Comparison of ENCODE assay signal across 21 cellular contexts in genomic region chr1:173562813-173563212, GRCh38. TPM values are rescaled to one million over a fixed set of nuclear protein-coding genes. Genes with fewer than 3 reads are reported as not detected.
DNase-seq lines count a peak whose midpoint lies in the region; ATAC-seq and TF ChIP-seq lines count a peak whose summit lies in the region.
"Had no signal": no experiment of that assay in that cellular context is flagged by ENCODE, and none has a peak within 500 bp of the region (broad histone marks: within the 10 kb centered on the region; RNA-seq: fewer than 3 reads in every experiment).

No MANE protein-coding gene starts in this region.

- H3K79me1 ChIP-seq in mesendoderm (ENCODE audit: low read length) = no peaks in the 10 kb centered on the region

- H3K4me1 ChIP-seq in mesendoderm (ENCODE audit: control insufficient read depth, low read depth, low read length) = no peaks in the 10 kb centered on the region
- H3K4me1 ChIP-seq: pancreas had no signal

- no peak overlapping the region for H3K4me3 ChIP-seq in brain microvascular endothelial cell (ENCODE audit: low read depth, low read length)
- no peak overlapping the region for H3K4me3 ChIP-seq in mesendoderm (ENCODE audit: low read length)
- H3K4me3 ChIP-seq: pancreas had no signal

- H2BK5ac ChIP-seq in mesendoderm (ENCODE audit: low read length) = no peak overlapping the region

- DNase-seq in AG09319 (ENCODE audit: extremely low read depth, low read depth) = no peak
- no peak for DNase-seq in HFFc6
- no peak for DNase-seq in brain microvascular endothelial cell
- peak; percentile 75 for DNase-seq in mesendoderm
- no peak for DNase-seq in left lobe of liver (ENCODE audit: low spot score)
- no peak for DNase-seq in omental fat pad (ENCODE audit: low spot score)
- DNase-seq: activated B cell treated with CpG ODN at 0.5 μM for 24 hours; activated CD8-positive, alpha-beta memory T cell treated with anti-CD3 and anti-CD28 coated beads for 24 hours; activated naive CD8-positive, alpha-beta T cell treated with anti-CD3 and anti-CD28 coated beads, Interleukin-2, amount 10 ng/mL, durations not matched to agents 7 days and 5 days; NCI-H510A treated with DMSO at 0.1 percent for 48 hours; OCI-M1; pancreas; SIG-M5; stimulated activated CD4-positive, alpha-beta T cell treated with anti-CD3 and anti-CD28 coated beads, Interleukin-2, amount 100 ng/mL, for 48 hours; T-helper 17 cell had no signal

- in situ Hi-C loops in brain microvascular endothelial cell (cut with HindIII; ENCODE audit: low pct_ligation_motif_present, low sequenced_read_pairs) = no loop called here

- H3K36me3 Mint-ChIP-seq in HFFc6 (ENCODE audit: low read depth) = no peaks in the 10 kb centered on the region
- H3K36me3 Mint-ChIP-seq: brain had no signal

- peaks cover 12% of the 10 kb centered on the region for H3K27me3 Mint-ChIP-seq in HFFc6 (ENCODE audit: insufficient read depth)
- H3K27me3 Mint-ChIP-seq: T-helper 17 cell had no signal

- H3K27ac ChIP-seq in brain microvascular endothelial cell (no peak overlapping the region), mesendoderm (ENCODE audit: low read depth, low read length) (no peak overlapping the region)
- H3K27ac ChIP-seq: epithelial cell of prostate, pancreas had no signal

- H3K4me2 ChIP-seq in mesendoderm (ENCODE audit: low read length) = no peak overlapping the region

- H3K27ac Mint-ChIP-seq in HFFc6 = no peak overlapping the region
- H3K27ac Mint-ChIP-seq: activated B cell treated with CpG ODN at 0.5 μM for 24 hours; activated naive CD8-positive, alpha-beta T cell treated with anti-CD3 and anti-CD28 coated beads, Interleukin-2, amount 10 ng/mL, durations not matched to agents 7 days and 5 days; brain; T-helper 17 cell had no signal

- H3K18ac ChIP-seq in mesendoderm (ENCODE audit: low read length) = no peak overlapping the region

- H3K79me2 ChIP-seq in mesendoderm (ENCODE audit: control insufficient read depth, insufficient read depth, low read length) = no peaks in the 10 kb centered on the region

- H3K4me1 Mint-ChIP-seq in HFFc6 (ENCODE audit: low read depth) = no peaks in the 10 kb centered on the region
- H3K4me1 Mint-ChIP-seq: activated B cell treated with CpG ODN at 0.5 μM for 24 hours, brain had no signal

- H3K9me3 Mint-ChIP-seq in HFFc6 = peaks cover 16% of the 10 kb centered on the region; the same call in 1 of the 2 replicates

- H3K36me3 ChIP-seq in brain microvascular endothelial cell (replicated peaks) (no peaks in the 10 kb centered on the region), mesendoderm (ENCODE audit: control insufficient read depth, insufficient read depth, low read length) (no peaks in the 10 kb centered on the region)
- H3K36me3 ChIP-seq: pancreas had no signal

- no peak overlapping the region for H4K8ac ChIP-seq in mesendoderm (ENCODE audit: low read depth, low read length)

- H3K56ac ChIP-seq in mesendoderm (ENCODE audit: low read length) = no peak overlapping the region

- WGBS in mesendoderm (ENCODE audit: extremely low coverage, insufficient coverage, low lambda C conversion rate) = no CpG with 5 or more reads among the region's 6 CpGs

- no peak overlapping the region for H3K4me3 Mint-ChIP-seq in HFFc6
- H3K4me3 Mint-ChIP-seq: activated B cell treated with CpG ODN at 0.5 μM for 24 hours; activated naive CD8-positive, alpha-beta T cell treated with anti-CD3 and anti-CD28 coated beads, Interleukin-2, amount 10 ng/mL, durations not matched to agents 7 days and 5 days; brain; T-helper 17 cell had no signal

- no peak overlapping the region for H4K5ac ChIP-seq in mesendoderm (ENCODE audit: low read length)

- no peak overlapping the region for H2AK5ac ChIP-seq in mesendoderm (ENCODE audit: low read length)

- no peak overlapping the region for H2BK15ac ChIP-seq in mesendoderm (replicated peaks; ENCODE audit: low read depth)

- no peak overlapping the region for H3K4ac ChIP-seq in mesendoderm (ENCODE audit: low read depth, low read length)

- ATAC-seq in left lobe of liver = no peak
- ATAC-seq in omental fat pad (ENCODE audit: low FRiP score) = no peak
- ATAC-seq in HG03025 (IDR thresholded peaks at IDR 0.05; ENCODE audit: low FRiP score, unreplicated experiment) = no peak
- no peak for ATAC-seq in HG02623 (IDR thresholded peaks at IDR 0.05; ENCODE audit: unreplicated experiment)
- ATAC-seq: pancreas, T-helper 17 cell had no signal

- H3K23ac ChIP-seq in mesendoderm (ENCODE audit: low read length) = no peak overlapping the region

- H3K27me3 ChIP-seq in brain microvascular endothelial cell (replicated peaks) (no peaks in the 10 kb centered on the region), mesendoderm (ENCODE audit: insufficient read depth, low read length, poor library complexity) (no peaks in the 10 kb centered on the region)
- H3K27me3 ChIP-seq: pancreas had no signal

- TF ChIP-seq CTCF in AG09319 (IDR thresholded peaks at IDR 0.05; ENCODE audit: low read depth, low read length) (peak; percentile 3; the same call in 1 of the 2 replicates), HFFc6 (IDR thresholded peaks at IDR 0.05) (peak; percentile 26; the same call in 1 of the 2 replicates), brain microvascular endothelial cell (IDR thresholded peaks at IDR 0.05; ENCODE audit: low read depth, low read length, missing control alignments) (peak; percentile 34), omental fat pad (IDR thresholded peaks at IDR 0.05) (no peak)

- H2BK120ac ChIP-seq in mesendoderm (ENCODE audit: low read depth, low read length) = no peak overlapping the region

- no peak overlapping the region for H3K9ac ChIP-seq in mesendoderm (ENCODE audit: low read length)

RNA-seq across cellular contexts. Expression of gene SLC9C2, which starts 40.1 kb away (rescaled TPM):
- not detected for total RNA-seq in HFFc6 (2021; fragmentation: NEBNext Ultra II Directional; extraction: Animal tissue kit (Norgen Biotek cat#: 25700))
- not detected for polyA plus RNA-seq in mesendoderm (2013, experiment 1 of 2)
- polyA plus RNA-seq in mesendoderm (2013, experiment 2 of 2) = not detected
- total RNA-seq in left lobe of liver = not detected
- under 1 TPM in 1 of 4 donors, not detected in 3; 0.56 TPM for total RNA-seq in omental fat pad
- total RNA-seq: activated B cell treated with CpG ODN at 0.5 μM for 24 hours; activated naive CD8-positive, alpha-beta T cell treated with anti-CD3 and anti-CD28 coated beads, Interleukin-2, amount 10 ng/mL, durations not matched to agents 7 days and 5 days; lower leg skin; T-helper 17 cell; urinary bladder had no signal
- polyA plus RNA-seq: urinary bladder had no signal

Comparison
In these comparisons a context has a peak if more than half of its experiments do, and no peak if none do; other contexts are left out.
1. CTCF ChIP-seq: peak in AG09319 (single experiment), HFFc6 (single experiment) and brain microvascular endothelial cell (single experiment); none in omental fat pad (0 of 3).